23 cellular contexts compared by ENCODE assay signal in the genomic region with DNA sequence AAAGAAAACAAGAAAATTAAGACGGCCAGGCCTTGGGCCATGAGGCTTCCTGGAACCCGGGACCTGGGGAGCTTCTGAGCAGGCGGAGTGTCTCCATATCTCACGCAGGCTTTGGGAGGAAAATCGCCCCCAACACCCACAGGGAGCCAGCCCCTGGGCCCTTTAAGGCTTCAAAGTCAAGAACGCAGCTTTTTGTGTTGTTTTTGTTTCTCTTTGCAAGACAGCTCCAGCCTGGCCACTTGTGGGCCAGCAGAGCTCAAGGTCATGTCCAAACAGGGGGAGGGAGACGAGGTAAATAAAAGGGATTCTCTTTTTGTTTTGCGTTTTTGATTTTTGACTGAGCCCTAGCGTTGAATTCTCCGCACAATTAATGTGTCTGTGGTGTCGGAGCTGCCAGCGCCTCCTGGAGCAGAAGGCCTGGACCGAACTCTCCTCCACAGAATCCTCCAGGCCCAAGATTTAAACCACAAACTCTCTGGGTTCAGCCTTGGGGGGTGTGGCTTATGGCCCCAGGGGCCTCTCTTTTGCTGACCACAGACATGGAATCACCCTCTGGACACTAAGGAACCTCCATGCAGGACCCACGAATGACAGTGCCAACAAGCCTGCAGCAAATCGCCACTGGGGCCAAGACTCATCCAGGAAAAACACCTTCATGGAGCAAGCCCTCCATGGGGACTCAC. TPM values are rescaled to one million over a fixed set of nuclear protein-coding genes. Genes with fewer than 3 reads are reported as not detected.
DNase-seq lines count a peak whose midpoint lies in the region; ATAC-seq and TF ChIP-seq lines count a peak whose summit lies in the region.
"Had no signal": no experiment of that assay in that cellular context is flagged by ENCODE, and none has a peak within 500 bp of the region (broad histone marks: within the 10 kb centered on the region; RNA-seq: fewer than 3 reads in every experiment).

No MANE protein-coding gene starts in this region.

- no peak overlapping the region for H3K4me2 ChIP-seq in mammary epithelial cell (ENCODE audit: insufficient read depth, low read depth, low read length)

- no peak for TF ChIP-seq CTCF in breast epithelium (IDR thresholded peaks at IDR 0.05)
- no peak for TF ChIP-seq CTCF in mammary epithelial cell (conservative IDR thresholded peaks at IDR 0.05 in 1 of 2, IDR thresholded peaks at IDR 0.05 in 1 of 2; ENCODE audit: extremely low read depth in 1 of 2, insufficient read depth in 1 of 2, low read depth in 1 of 2, low read length in 2 of 2)
- TF ChIP-seq CTCF in endodermal cell (conservative IDR thresholded peaks at IDR 0.05): no peak
- TF ChIP-seq CTCF in osteocyte (IDR thresholded peaks at IDR 0.05): no peak
- TF ChIP-seq CTCF in tibial nerve (IDR thresholded peaks at IDR 0.05): no peak

- H3K4me1 Mint-ChIP-seq in endodermal cell (peaks cover 8% of the 10 kb centered on the region), osteocyte (ENCODE audit: unreplicated experiment) (peaks cover 31% of the 10 kb centered on the region)

- H3K27ac Mint-ChIP-seq in endodermal cell: peak overlapping the region; percentile 66
- H3K27ac Mint-ChIP-seq in osteocyte (ENCODE audit: unreplicated experiment): peak overlapping the region; percentile 1
- H3K27ac Mint-ChIP-seq: activated T-cell treated with anti-CD3 and anti-CD28 coated beads, Interleukin-2, amount 50 U/mL, for 24 hours had no signal

- dilution Hi-C loops in mammary epithelial cell (cut with HindIII; ENCODE audit: low sequenced_read_pairs): loop anchor here (10.0 kb wide), 1 partner anchor 211 kb away; no protein-coding TSS in a partner anchor

- H3K4me1 ChIP-seq in breast epithelium (peaks cover 0 to 7% of the 10 kb centered on the region in 2 donors), mammary epithelial cell (ENCODE audit: insufficient read depth, low read length) (peaks cover 5% of the 10 kb centered on the region), endodermal cell (ENCODE audit: control insufficient read depth, insufficient read depth, low read length) (no peaks in the 10 kb centered on the region), tibial nerve (peaks cover 0 to 57% (median 14%) of the 10 kb centered on the region in 4 donors)

- H3K27ac ChIP-seq in breast epithelium: peak overlapping the region; percentile 33 to 54
- no peak overlapping the region for H3K27ac ChIP-seq in mammary epithelial cell (ENCODE audit: insufficient read depth, low read depth, low read length)
- H3K27ac ChIP-seq in endodermal cell (ENCODE audit: low read depth, low read length): no peak overlapping the region
- peak overlapping the region in 3 of 4 donors; percentile 8 to 80 (median 60) for H3K27ac ChIP-seq in tibial nerve

- no peak for TF ChIP-seq EP300 in tibial nerve (IDR thresholded peaks at IDR 0.05)

- no peak overlapping the region for H2AFZ ChIP-seq in mammary epithelial cell (ENCODE audit: low read depth, low read length)

- in situ Hi-C loops in mammary epithelial cell (cut with MboI; ENCODE audit: low sequenced_read_pairs in 2 of 2): no loop called here

- H3K27me3 ChIP-seq in breast epithelium (no peaks in the 10 kb centered on the region), mammary epithelial cell (ENCODE audit: insufficient read depth, low read length) (no peaks in the 10 kb centered on the region), endodermal cell (ENCODE audit: control insufficient read depth, insufficient read depth, low read length, poor library complexity, severe bottlenecking) (no peaks in the 10 kb centered on the region), tibial nerve (no peaks in the 10 kb centered on the region), H7 (ENCODE audit: control insufficient read depth, insufficient read depth, low read length) (no peaks in the 10 kb centered on the region)
- H3K27me3 ChIP-seq: esophagus squamous epithelium, left lung had no signal

- H3K9me3 Mint-ChIP-seq in endodermal cell (no peaks in the 10 kb centered on the region), osteocyte (ENCODE audit: unreplicated experiment) (no peaks in the 10 kb centered on the region)
- H3K9me3 Mint-ChIP-seq: activated T-cell treated with anti-CD3 and anti-CD28 coated beads, Interleukin-2, amount 50 U/mL, for 24 hours had no signal

- no peak for TF ChIP-seq POLR2A in breast epithelium (IDR thresholded peaks at IDR 0.05)
- no peak for TF ChIP-seq POLR2A in tibial nerve (IDR thresholded peaks at IDR 0.05)

- no peak overlapping the region for H3K9ac ChIP-seq in mammary epithelial cell (ENCODE audit: insufficient read depth, low read length)
- no peak overlapping the region for H3K9ac ChIP-seq in endodermal cell (ENCODE audit: extremely low read depth, low read length, poor library complexity, severe bottlenecking)

- H3K9me3 ChIP-seq in breast epithelium (no peaks in the 10 kb centered on the region), mammary epithelial cell (replicated peaks; ENCODE audit: insufficient read depth, low read length) (no peaks in the 10 kb centered on the region), endodermal cell (ENCODE audit: control insufficient read depth, low read length) (no peaks in the 10 kb centered on the region), tibial nerve (no peaks in the 10 kb centered on the region)
- H3K9me3 ChIP-seq: esophagus squamous epithelium, left lung had no signal

- H3K36me3 ChIP-seq in breast epithelium: no peaks in the 10 kb centered on the region
- H3K36me3 ChIP-seq in mammary epithelial cell (ENCODE audit: insufficient read depth, low read length): peaks cover 14% of the 10 kb centered on the region
- no peaks in the 10 kb centered on the region for H3K36me3 ChIP-seq in endodermal cell (ENCODE audit: control insufficient read depth, insufficient read depth, low read length)
- H3K36me3 ChIP-seq in tibial nerve: peaks cover 0 to 6% (median 0%) of the 10 kb centered on the region in 3 donors
- H3K36me3 ChIP-seq in H7 (replicated peaks; ENCODE audit: control insufficient read depth, insufficient read depth, low read length): peaks cover under 1% of the 10 kb centered on the region
- H3K36me3 ChIP-seq: left lung had no signal

- H3K27me3 Mint-ChIP-seq in endodermal cell (ENCODE audit: insufficient read depth) (no peaks in the 10 kb centered on the region), osteocyte (ENCODE audit: unreplicated experiment) (no peaks in the 10 kb centered on the region)
- H3K27me3 Mint-ChIP-seq: activated T-cell treated with anti-CD3 and anti-CD28 coated beads, Interleukin-2, amount 50 U/mL, for 24 hours had no signal

- H3K4me3 Mint-ChIP-seq in endodermal cell (no peak overlapping the region), osteocyte (ENCODE audit: unreplicated experiment) (no peak overlapping the region)
- H3K4me3 Mint-ChIP-seq: activated T-cell treated with anti-CD3 and anti-CD28 coated beads, Interleukin-2, amount 50 U/mL, for 24 hours had no signal

- peaks cover 88% of the 10 kb centered on the region for H3K79me2 ChIP-seq in mammary epithelial cell (ENCODE audit: insufficient read depth, low read length)

- H4K20me1 ChIP-seq in mammary epithelial cell (ENCODE audit: insufficient read depth, low read length): no peaks in the 10 kb centered on the region

- DNase-seq in breast epithelium (ENCODE audit: low spot score in 2 of 2) (no peak), mammary epithelial cell (no peak), endodermal cell (no peak), osteocyte (ENCODE audit: extremely low spot score, unreplicated experiment) (no peak), tibial nerve (ENCODE audit: low spot score in 2 of 2) (no peak), H7 (no peak), HPDE6-E6E7 (ENCODE audit: extremely low spot score) (no peak)
- DNase-seq: 8988T; activated naive CD4-positive, alpha-beta T cell treated with Interleukin-2 at 50 U/mL for 16 hours; activated T-cell treated with anti-CD3 and anti-CD28 coated beads, Interleukin-2, amount 50 U/mL, for 24 hours; amygdala; Calu3; effector CD8-positive, alpha-beta T cell; EL; esophagus squamous epithelium; left lung; NCI-H1436; NCI-H524 treated with DMSO at 0.1 percent for 48 hours; retina; RPMI8226; T-helper 9 cell; trophoblast cell had no signal

- ATAC-seq in GM18867 (IDR thresholded peaks at IDR 0.05; ENCODE audit: unreplicated experiment): no peak

- no peak overlapping the region for H3K4me3 ChIP-seq in breast epithelium
- no peak overlapping the region for H3K4me3 ChIP-seq in mammary epithelial cell (replicated peaks in 1 of 3; ENCODE audit: insufficient read depth in 1 of 3, low read depth in 2 of 3, low read length in 3 of 3)
- H3K4me3 ChIP-seq in endodermal cell (ENCODE audit: low read length): no peak overlapping the region
- H3K4me3 ChIP-seq in tibial nerve: no peak overlapping the region
- H3K4me3 ChIP-seq in H7 (ENCODE audit: insufficient read depth, low read depth, low read length): no peak overlapping the region
- H3K4me3 ChIP-seq: esophagus squamous epithelium, left lung had no signal

- peaks cover 9% of the 10 kb centered on the region for H3K36me3 Mint-ChIP-seq in endodermal cell (ENCODE audit: low read depth)
- no peaks in the 10 kb centered on the region for H3K36me3 Mint-ChIP-seq in osteocyte (ENCODE audit: unreplicated experiment)

- intact Hi-C loops in breast epithelium (cut with DNase I; ENCODE audit: low total_unique reads) (no loop called here), mammary epithelial cell (cut with micrococcal nuclease) (no loop called here)

- no TSS peak for BruUV-seq in mammary epithelial cell (replicated peaks; lab: Mats Ljungman, UMichigan)

- 97% methylated on average over 13 of the region's 15 CpGs for WGBS in mammary epithelial cell (ENCODE audit: low coverage, missing lambda C conversion rate)
- WGBS in endodermal cell (ENCODE audit: insufficient coverage in 1 of 2, insufficient read length in 1 of 2), 2 experiments: 89 to 91% methylated on average over 8 to 15 of the region's 15 CpGs
- 50 to 67% methylated on average over 15 of the region's 15 CpGs for WGBS in tibial nerve, 2 donors

- CTCF ChIA-PET in mammary epithelial cell (lab: Charles Lee; ENCODE audit: low non-redundant PET): no interaction called here

RNA-seq across cellular contexts. Expression of a gene that starts 8.2 kb away (rescaled TPM):
- total RNA-seq in breast epithelium: 10 to 100 TPM; 18.4 to 61.3 (median 20.2) TPM
- 10 to 100 TPM; 44.8 to 60.9 TPM for total RNA-seq in mammary epithelial cell
- 122 TPM for polyA plus RNA-seq in mammary epithelial cell
- 117 TPM for polyA minus RNA-seq in mammary epithelial cell
- 10 to 100 TPM; 33.0 to 36.2 TPM for total RNA-seq in endodermal cell
- polyA plus RNA-seq in endodermal cell (2013, experiment 1 of 2): 26.1 TPM
- polyA plus RNA-seq in endodermal cell (2013, experiment 2 of 2): 30.2 TPM
- total RNA-seq in osteocyte: 27.1 and 28.2 TPM in 2 replicates
- total RNA-seq in tibial nerve: 10 to 100 TPM; 15.3 to 55.3 (median 29.7) TPM
- 44.9 and 45.1 TPM in 2 replicates for total RNA-seq in H7 (2014; rRNA removed; shearing (Covaris generic))

RNA-seq across cellular contexts. Expression of a gene that starts 59.0 kb away (rescaled TPM):
- 1,000 to 10,000 TPM; 1,552 to 1,797 (median 1,598) TPM for total RNA-seq in breast epithelium
- total RNA-seq in mammary epithelial cell: 1,000 to 10,000 TPM; 1,187 to 2,186 TPM
- 3,278 TPM for polyA plus RNA-seq in mammary epithelial cell
- polyA minus RNA-seq in mammary epithelial cell: 2,197 TPM
- 100 to 1,000 TPM; 580 to 625 TPM for total RNA-seq in endodermal cell
- 856 TPM for polyA plus RNA-seq in endodermal cell (2013, experiment 1 of 2)
- 866 TPM for polyA plus RNA-seq in endodermal cell (2013, experiment 2 of 2)
- 1,249 and 1,279 TPM in 2 replicates for total RNA-seq in osteocyte
- 1,000 to 10,000 TPM; 1,276 to 1,840 (median 1,378) TPM for total RNA-seq in tibial nerve
- total RNA-seq in H7 (2014; rRNA removed; shearing (Covaris generic)): 1,051 and 1,131 TPM in 2 replicates

Comparison
In these comparisons a context has a peak if more than half of its experiments do, and no peak if none do; other contexts are left out.
1. H3K27ac ChIP-seq: peak in breast epithelium (2 of 2) and tibial nerve (3 of 4); none in mammary epithelial cell (single experiment) and endodermal cell (single experiment).